Comparison of ENCODE assay signal across 27 cellular contexts in the genomic region with DNA sequence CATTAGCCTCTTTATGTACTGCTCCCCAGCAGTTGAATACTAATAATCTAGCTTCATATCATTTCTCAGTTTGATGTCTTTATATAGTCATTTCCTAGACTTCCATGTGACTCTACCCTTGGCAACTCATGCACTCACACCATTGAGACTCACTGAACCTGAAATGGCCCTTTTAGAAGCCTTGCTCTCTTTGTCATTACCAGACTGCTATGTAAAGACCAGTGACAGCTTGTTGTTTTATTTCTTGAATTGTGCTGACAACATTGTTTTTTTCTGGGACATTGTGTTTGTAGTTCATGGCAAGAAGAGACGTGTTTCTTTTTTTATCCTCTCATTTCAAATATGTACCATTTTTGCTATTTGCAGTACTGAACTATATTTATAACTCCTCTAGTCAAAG.
DNase-seq lines count a peak whose midpoint lies in the region; ATAC-seq and TF ChIP-seq lines count a peak whose summit lies in the region.
"Had no signal": no experiment of that assay in that cellular context is flagged by ENCODE, and none has a peak within 500 bp of the region (broad histone marks: within the 10 kb centered on the region; RNA-seq: fewer than 3 reads in every experiment).

No MANE protein-coding gene starts in this region.

- TF ChIP-seq EP300 in neural cell (conservative IDR thresholded peaks at IDR 0.05; ENCODE audit: poor library complexity, severe bottlenecking): peak; percentile 86

- H4K5ac ChIP-seq in H9 (ENCODE audit: insufficient read length, low read depth, low read length): no peak overlapping the region

- H3K27ac Mint-ChIP-seq in H9: no peak overlapping the region
- H3K27ac Mint-ChIP-seq: activated CD8-positive, alpha-beta memory T cell treated with anti-CD3 and anti-CD28 coated beads, Interleukin-2, amount 10 ng/mL, durations not matched to agents 7 days and 5 days; activated naive CD4-positive, alpha-beta T cell treated with anti-CD3 and anti-CD28 coated beads for 36 hours; activated T-cell treated with anti-CD3 and anti-CD28 coated beads, Interleukin-2, amount 50 U/mL, for 72 hours; WTC11 had no signal

- H3K23me2 ChIP-seq in H9 (ENCODE audit: insufficient read length, low read depth, low read length, poor library complexity, severe bottlenecking): no peaks in the 10 kb centered on the region

- H3K79me2 ChIP-seq in neural cell (replicated peaks; ENCODE audit: insufficient read depth, low read length) (no peaks in the 10 kb centered on the region), H9 (ENCODE audit: insufficient read depth, low read length) (no peaks in the 10 kb centered on the region)

- H3K27ac ChIP-seq in body of pancreas (no peak overlapping the region), neural cell (ENCODE audit: low read length) (no peak overlapping the region), adrenal gland (no peak overlapping the region), H9 (ENCODE audit: insufficient read length, low read depth, low read length) (no peak overlapping the region)
- H3K27ac ChIP-seq: cardiac muscle cell, gastroesophageal sphincter, lower lobe of right lung, skin epidermis had no signal

- H2BK120ac ChIP-seq in H9 (ENCODE audit: low read depth, low read length, poor library complexity, severe bottlenecking): no peak overlapping the region

- H3K18ac ChIP-seq in H9 (ENCODE audit: insufficient read length, low read depth, low read length): no peak overlapping the region

- H3K36me3 Mint-ChIP-seq in H9 (ENCODE audit: insufficient read depth in 1 of 3, low read depth in 3 of 3): no peaks in the 10 kb centered on the region
- H3K36me3 Mint-ChIP-seq: activated CD8-positive, alpha-beta memory T cell treated with anti-CD3 and anti-CD28 coated beads, Interleukin-2, amount 10 ng/mL, durations not matched to agents 7 days and 5 days; WTC11 had no signal

- H3K4me2 ChIP-seq in neural cell (ENCODE audit: low read length) (no peak overlapping the region), H9 (ENCODE audit: insufficient read depth, insufficient read length, low read length) (no peak overlapping the region)

- H3K27me3 Mint-ChIP-seq in H9 (ENCODE audit: low read depth): no peaks in the 10 kb centered on the region
- H3K27me3 Mint-ChIP-seq: activated CD8-positive, alpha-beta memory T cell treated with anti-CD3 and anti-CD28 coated beads, Interleukin-2, amount 10 ng/mL, durations not matched to agents 7 days and 5 days had no signal

- no peaks in the 10 kb centered on the region for H3K9me2 ChIP-seq in neural cell (ENCODE audit: insufficient read depth, low read length)

- WGBS in body of pancreas, 2 donors: 29 to 46% methylated on average over 1 of the region's 1 CpG
- 42 to 60% (median 46%) methylated on average over 1 of the region's 1 CpG for WGBS in adrenal gland, 4 donors
- no CpG with 5 or more reads among the region's 1 CpG for WGBS in H9 (ENCODE audit: extremely low coverage, insufficient read length, low lambda C conversion rate)

- no peak overlapping the region for H2BK5ac ChIP-seq in H9 (ENCODE audit: insufficient read length, low read length)

- H2AFZ ChIP-seq in neural cell (ENCODE audit: low read depth, low read length) (no peak overlapping the region), H9 (ENCODE audit: low read length) (no peak overlapping the region)

- peaks cover 0 to 3% of the 10 kb centered on the region in 2 donors for H3K27me3 ChIP-seq in body of pancreas
- H3K27me3 ChIP-seq in neural cell (ENCODE audit: insufficient read depth, low read depth, low read length): no peaks in the 10 kb centered on the region
- no peaks in the 10 kb centered on the region for H3K27me3 ChIP-seq in adrenal gland
- no peaks in the 10 kb centered on the region for H3K27me3 ChIP-seq in H9 (ENCODE audit: insufficient read depth, low read length)
- H3K27me3 ChIP-seq: cardiac muscle cell, gastroesophageal sphincter had no signal

- H4K20me1 ChIP-seq in neural cell (ENCODE audit: insufficient read depth) (no peaks in the 10 kb centered on the region), H9 (ENCODE audit: control insufficient read depth, insufficient read depth, insufficient read length) (no peaks in the 10 kb centered on the region)

- H3K56ac ChIP-seq in H9 (ENCODE audit: insufficient read length, low read depth, low read length): no peak overlapping the region

- no peak overlapping the region for H3T11ph ChIP-seq in H9 (ENCODE audit: low read length)

- no peak overlapping the region for H3K4me3 Mint-ChIP-seq in H9
- H3K4me3 Mint-ChIP-seq: activated CD8-positive, alpha-beta memory T cell treated with anti-CD3 and anti-CD28 coated beads, Interleukin-2, amount 10 ng/mL, durations not matched to agents 7 days and 5 days; activated naive CD4-positive, alpha-beta T cell treated with anti-CD3 and anti-CD28 coated beads for 36 hours; activated T-cell treated with anti-CD3 and anti-CD28 coated beads, Interleukin-2, amount 50 U/mL, for 72 hours; neural crest cell; WTC11 had no signal

- H3K9me3 ChIP-seq in body of pancreas (no peaks in the 10 kb centered on the region), neural cell (ENCODE audit: low read length) (no peaks in the 10 kb centered on the region), adrenal gland (replicated peaks in 1 of 3) (no peaks in the 10 kb centered on the region), H9 (ENCODE audit: control insufficient read depth, low read depth, low read length) (no peaks in the 10 kb centered on the region)
- H3K9me3 ChIP-seq: gastroesophageal sphincter, lower lobe of right lung had no signal

- no peaks in the 10 kb centered on the region for H3K79me1 ChIP-seq in H9 (ENCODE audit: insufficient read depth, low read depth, low read length, poor library complexity, severe bottlenecking)

- no peak overlapping the region for H2AK5ac ChIP-seq in H9 (ENCODE audit: insufficient read length, low read length)

- H3K4me1 ChIP-seq in body of pancreas (no peaks in the 10 kb centered on the region), adrenal gland (replicated peaks in 1 of 2) (no peaks in the 10 kb centered on the region), H9 (ENCODE audit: insufficient read depth, low read length) (no peaks in the 10 kb centered on the region)
- H3K4me1 ChIP-seq: gastroesophageal sphincter, lower lobe of right lung had no signal

- DNase-seq in COR-L47 (lab: John Stamatoyannopoulos, UW) (peak; percentile 44), NCI-H146 (lab: John Stamatoyannopoulos, UW) (peak; percentile 62), body of pancreas (peak in 1 of 4 donors; percentile 11), adrenal gland (no peak), H9 (no peak)
- DNase-seq: ACHN; activated CD4-positive, alpha-beta T cell treated with anti-CD3 and anti-CD28 coated beads, Interleukin-2, amount 50 U/mL, for 1 hour; activated CD8-positive, alpha-beta memory T cell treated with anti-CD3 and anti-CD28 coated beads, Interleukin-2, amount 10 ng/mL, durations not matched to agents 7 days and 5 days; activated naive CD4-positive, alpha-beta T cell treated with anti-CD3 and anti-CD28 coated beads for 36 hours; activated T-cell treated with anti-CD3 and anti-CD28 coated beads, Interleukin-2, amount 50 U/mL, for 72 hours; amniotic stem cell; C1 segment of cervical spinal cord; cortex of kidney; kidney; lower lobe of right lung; NCI-H1436; posterior cingulate gyrus; stimulated activated CD4-positive, alpha-beta T cell treated with anti-CD3 and anti-CD28 coated beads, Interleukin-2, amount 100 ng/mL, for 24 hours; T1000 had no signal

- no peak overlapping the region for H4K91ac ChIP-seq in H9 (ENCODE audit: insufficient read length, low read depth, low read length)

- H3K4ac ChIP-seq in H9 (ENCODE audit: low read depth, low read length): no peak overlapping the region

- peaks cover 0 to 2% of the 10 kb centered on the region in 2 experiments; a peak in 1 of 4 replicates for H3K4me1 Mint-ChIP-seq in H9
- H3K4me1 Mint-ChIP-seq: activated CD8-positive, alpha-beta memory T cell treated with anti-CD3 and anti-CD28 coated beads, Interleukin-2, amount 10 ng/mL, durations not matched to agents 7 days and 5 days had no signal

- no peak overlapping the region for H3K23ac ChIP-seq in H9 (ENCODE audit: insufficient read length, low read depth, low read length)

- no peak overlapping the region for H3K9ac ChIP-seq in neural cell (ENCODE audit: low read length)
- H3K9ac ChIP-seq in H9 (ENCODE audit: extremely low read depth, insufficient read length, low read length): no peak overlapping the region

- H2BK15ac ChIP-seq in H9 (ENCODE audit: low read depth, low read length): no peak overlapping the region

- H3K9me3 Mint-ChIP-seq in H9: no peaks in the 10 kb centered on the region
- H3K9me3 Mint-ChIP-seq: neural crest cell, WTC11 had no signal

- H3K4me3 ChIP-seq in body of pancreas (no peak overlapping the region), neural cell (ENCODE audit: low read length) (no peak overlapping the region), adrenal gland (no peak overlapping the region)
- H3K4me3 ChIP-seq: cardiac muscle cell, gastroesophageal sphincter, lower lobe of right lung, skin epidermis had no signal

- ATAC-seq in body of pancreas (peak; percentile 56), HG03460 (IDR thresholded peaks at IDR 0.05; ENCODE audit: unreplicated experiment) (no peak)
- ATAC-seq: activated CD8-positive, alpha-beta memory T cell treated with anti-CD3 and anti-CD28 coated beads, Interleukin-2, amount 10 ng/mL, durations not matched to agents 7 days and 5 days; activated T-cell treated with anti-CD3 and anti-CD28 coated beads, Interleukin-2, amount 50 U/mL, for 72 hours; gastroesophageal sphincter; lower lobe of right lung; Right ventricle myocardium inferior; WTC11 had no signal

- H3K36me3 ChIP-seq in body of pancreas (replicated peaks in 1 of 2; ENCODE audit: insufficient read depth in 1 of 2, low read depth in 2 of 2): no peaks in the 10 kb centered on the region
- H3K36me3 ChIP-seq in neural cell (ENCODE audit: insufficient read depth, low read length): no peaks in the 10 kb centered on the region
- H3K36me3 ChIP-seq in adrenal gland (replicated peaks in 1 of 2): no peaks in the 10 kb centered on the region
- H3K36me3 ChIP-seq: cardiac muscle cell, gastroesophageal sphincter, lower lobe of right lung had no signal

- TF ChIP-seq RAD21 in neural cell (conservative IDR thresholded peaks at IDR 0.05): no peak

- peaks cover 2% of the 10 kb centered on the region for H3F3A ChIP-seq in neural cell (ENCODE audit: insufficient read depth, low read length, poor library complexity, severe bottlenecking)

- H2BK12ac ChIP-seq in H9 (ENCODE audit: insufficient read length, low read depth, low read length): no peak overlapping the region

- no peak overlapping the region for H3K14ac ChIP-seq in H9 (ENCODE audit: insufficient read depth, low read length)

- no peak for TF ChIP-seq POLR2A in body of pancreas (IDR thresholded peaks at IDR 0.05)
- TF ChIP-seq POLR2A in adrenal gland (IDR thresholded peaks at IDR 0.05): no peak

- no peak overlapping the region for H2BK20ac ChIP-seq in H9 (ENCODE audit: low read depth, low read length, poor library complexity, severe bottlenecking)

- intact Hi-C loops in body of pancreas (cut with DNase I) (no loop called here), adrenal gland (cut with DNase I) (no loop called here)

- TF ChIP-seq CTCF in body of pancreas (IDR thresholded peaks at IDR 0.05) (no peak), neural cell (IDR thresholded peaks at IDR 0.05; ENCODE audit: poor library complexity, severe bottlenecking) (no peak), adrenal gland (IDR thresholded peaks at IDR 0.05) (no peak), H9 (conservative IDR thresholded peaks at IDR 0.05) (no peak)

- H4K8ac ChIP-seq in H9 (replicated peaks; ENCODE audit: insufficient read length, low read depth, low read length): no peak overlapping the region

Comparison
In these comparisons a context has a peak if more than half of its experiments do, and no peak if none do; other contexts are left out.
1. DNase-seq: peak in COR-L47 (single experiment) and NCI-H146 (single experiment); none in adrenal gland (0 of 7) and H9 (single experiment).